Comparison of ENCODE assay signal across 22 cellular contexts in the genomic region with DNA sequence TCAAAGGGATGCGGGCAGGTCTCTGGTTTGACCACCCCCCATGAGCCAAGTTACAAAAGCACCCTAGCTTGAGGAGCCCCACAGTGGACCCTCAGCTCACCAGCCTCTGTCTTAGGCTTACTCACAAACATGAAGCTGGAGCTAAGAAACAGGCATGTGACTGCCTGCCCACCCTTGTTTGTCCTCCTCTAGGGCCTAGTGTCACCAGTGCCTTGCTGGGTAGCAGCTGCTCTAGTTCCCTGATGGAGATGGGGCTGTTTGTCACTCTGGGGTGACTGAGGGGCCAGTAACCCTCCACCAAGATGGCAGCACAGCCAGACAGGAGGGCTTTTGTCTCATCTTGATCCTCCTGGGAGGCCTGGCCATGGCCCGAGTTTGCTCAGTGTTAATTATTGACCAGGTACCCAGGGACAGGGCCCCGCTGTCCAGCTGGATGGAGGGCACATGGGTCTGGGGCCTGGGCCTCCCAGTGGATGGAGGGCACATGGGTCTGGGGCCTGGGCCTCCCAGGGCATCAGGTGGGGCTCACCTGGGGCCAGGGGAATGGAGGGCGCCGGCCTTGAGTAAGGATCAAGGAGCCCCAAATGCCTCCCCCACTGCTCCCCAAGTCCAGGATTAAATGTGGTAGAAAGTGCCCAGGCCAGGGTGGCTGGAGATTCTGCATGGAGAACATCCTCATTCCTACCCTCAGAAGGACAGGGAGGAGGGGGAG.
DNase-seq lines count a peak whose midpoint lies in the region; ATAC-seq and TF ChIP-seq lines count a peak whose summit lies in the region.
"Had no signal": no experiment of that assay in that cellular context is flagged by ENCODE, and none has a peak within 500 bp of the region (broad histone marks: within the 10 kb centered on the region; RNA-seq: fewer than 3 reads in every experiment).

No MANE protein-coding gene starts in this region.

- no peak overlapping the region for H3K27ac ChIP-seq in RWPE2 (ENCODE audit: poor library complexity, severe bottlenecking)
- H3K27ac ChIP-seq in mucosa of rectum (ENCODE audit: low read depth in 2 of 2, low read length in 2 of 2): peak overlapping the region; percentile 60 to 80
- peak overlapping the region; percentile 44 to 73 (median 70) for H3K27ac ChIP-seq in transverse colon
- H3K27ac ChIP-seq: foreskin keratinocyte, parathyroid adenoma, upper lobe of left lung had no signal

- ATAC-seq in RWPE2 (ENCODE audit: low read depth): no peak
- ATAC-seq in GM21737 (IDR thresholded peaks at IDR 0.05; ENCODE audit: unreplicated experiment): no peak
- ATAC-seq: activated CD8-positive, alpha-beta T cell treated with anti-CD3 and anti-CD28 coated beads for 36 hours; foreskin keratinocyte; GM12878; naive thymus-derived CD8-positive, alpha-beta T cell had no signal

- TF ChIP-seq POLR2A in transverse colon (IDR thresholded peaks at IDR 0.05): no peak

- in situ Hi-C loops in transverse colon (cut with MboI; ENCODE audit: low pct_ligation_motif_present in 1 of 4, low pct_unique_long_range_greater_than_20kb in 1 of 4, low sequenced_read_pairs in 3 of 4): loop anchor here in 3 of 4 donors (10.0 kb wide), 3 partner anchors 146 to 506 kb away; no protein-coding TSS in a partner anchor

- WGBS in transverse colon (ENCODE audit: low coverage in 1 of 2), 2 donors: 70% methylated on average over 2 of the region's 5 CpGs; no CpG with 5 or more reads in 1 of the 2 donors

- H3K9me3 ChIP-seq in RWPE2 (ENCODE audit: severe bottlenecking) (no peaks in the 10 kb centered on the region), mucosa of rectum (ENCODE audit: control insufficient read depth in 2 of 2, low read length in 2 of 2) (no peaks in the 10 kb centered on the region), transverse colon (no peaks in the 10 kb centered on the region)
- H3K9me3 ChIP-seq: upper lobe of left lung had no signal

- H3K4me1 ChIP-seq in RWPE2 (ENCODE audit: insufficient read depth, poor library complexity, severe bottlenecking) (peaks cover 4% of the 10 kb centered on the region), mucosa of rectum (ENCODE audit: control insufficient read depth in 2 of 2, insufficient read depth in 2 of 2, low read length in 2 of 2) (peaks cover 32 to 48% of the 10 kb centered on the region in 2 donors), transverse colon (peaks cover 14 to 47% (median 36%) of the 10 kb centered on the region in 4 donors)
- H3K4me1 ChIP-seq: parathyroid adenoma had no signal

- DNase-seq in activated CD4-positive, CD25-positive, alpha-beta regulatory T cell treated with anti-CD3 and anti-CD28 coated beads, Interleukin-2, amount 50 U/mL, for 72 hours: peak; percentile 17
- DNase-seq in activated CD4-positive, CD25-positive, alpha-beta regulatory T cell (lab: John Stamatoyannopoulos, UW): no peak
- peak; percentile 11 for DNase-seq in RWPE2 (ENCODE audit: low spot score)
- no peak for DNase-seq in transverse colon
- no peak for DNase-seq in NCI-H748 treated with DMSO at 0.1 percent for 48 hours (lab: John Stamatoyannopoulos, UW)
- no peak for DNase-seq in NCI-H2029 treated with DMSO at 0.1 percent for 48 hours (lab: John Stamatoyannopoulos, UW)
- DNase-seq: activated B cell treated with CpG ODN at 0.5 μM for 24 hours; activated CD8-positive, alpha-beta T cell treated with anti-CD3 and anti-CD28 coated beads for 36 hours; activated gamma-delta T cell; AML-193; effector memory CD4-positive, alpha-beta T cell; foreskin keratinocyte; NCI-H1092 treated with DMSO at 0.1 percent for 48 hours; NCI-H187 treated with DMSO at 0.1 percent for 48 hours; NCI-H774; T-helper 9 cell; upper lobe of left lung had no signal

- H3K36me3 ChIP-seq in RWPE2 (ENCODE audit: low read depth) (no peaks in the 10 kb centered on the region), mucosa of rectum (ENCODE audit: control insufficient read depth in 2 of 2, insufficient read depth in 2 of 2, low read length in 2 of 2) (no peaks in the 10 kb centered on the region), transverse colon (no peaks in the 10 kb centered on the region)
- H3K36me3 ChIP-seq: upper lobe of left lung had no signal

- peak overlapping the region in 1 of 2 donors; percentile 26 for H3K9ac ChIP-seq in mucosa of rectum (ENCODE audit: low read depth in 1 of 2, low read length in 2 of 2)
- H3K9ac ChIP-seq: parathyroid adenoma had no signal

- no peak for TF ChIP-seq EP300 in transverse colon (IDR thresholded peaks at IDR 0.05; ENCODE audit: low read depth)

- TF ChIP-seq CTCF in RWPE2 (IDR thresholded peaks at IDR 0.05; ENCODE audit: poor library complexity, severe bottlenecking) (no peak), transverse colon (IDR thresholded peaks at IDR 0.05) (no peak)

- H3K4me3 ChIP-seq in RWPE2 (ENCODE audit: severe bottlenecking): no peak overlapping the region
- no peak overlapping the region for H3K4me3 ChIP-seq in mucosa of rectum (ENCODE audit: low read length in 2 of 2)
- no peak overlapping the region for H3K4me3 ChIP-seq in transverse colon
- H3K4me3 ChIP-seq: GM12878, upper lobe of left lung had no signal

- intact Hi-C loops in transverse colon (cut with DNase I; ENCODE audit: low total_unique reads): loop anchor here (10.0 kb wide), 1 partner anchor 506 kb away; no protein-coding TSS in a partner anchor

- H3K27me3 ChIP-seq in RWPE2 (ENCODE audit: insufficient read depth, poor library complexity, severe bottlenecking): no peaks in the 10 kb centered on the region
- H3K27me3 ChIP-seq in mucosa of rectum (ENCODE audit: control insufficient read depth in 2 of 2, insufficient read depth in 2 of 2, low read length in 2 of 2): no peaks in the 10 kb centered on the region
- H3K27me3 ChIP-seq in transverse colon: no peaks in the 10 kb centered on the region
- H3K27me3 ChIP-seq: foreskin keratinocyte, upper lobe of left lung had no signal

Comparison
In these comparisons a context has a peak if more than half of its experiments do, and no peak if none do; other contexts are left out.
1. DNase-seq: peak in activated CD4-positive, CD25-positive, alpha-beta regulatory T cell treated with anti-CD3 and anti-CD28 coated beads, Interleukin-2, amount 50 U/mL, for 72 hours (single experiment) and RWPE2 (single experiment); none in activated CD4-positive, CD25-positive, alpha-beta regulatory T cell (0 of 4), transverse colon (single experiment), NCI-H748 treated with DMSO at 0.1 percent for 48 hours (single experiment) and NCI-H2029 treated with DMSO at 0.1 percent for 48 hours (single experiment).